14 cellular contexts compared by ENCODE assay signal in genomic region chr13:40492511-40492910, GRCh38.
DNase-seq lines count a peak whose midpoint lies in the region; ATAC-seq and TF ChIP-seq lines count a peak whose summit lies in the region.
"Had no signal": no experiment of that assay in that cellular context is flagged by ENCODE, and none has a peak within 500 bp of the region (broad histone marks: within the 10 kb centered on the region; RNA-seq: fewer than 3 reads in every experiment).

No MANE protein-coding gene starts in this region.

- WGBS in sigmoid colon, 2 donors: 78 to 90% methylated on average over 9 of the region's 9 CpGs

- H3K27ac Mint-ChIP-seq in activated CD8-positive, alpha-beta memory T cell treated with anti-CD3 and anti-CD28 coated beads, Interleukin-2, amount 10 ng/mL, durations not matched to agents 7 days and 5 days: no peak overlapping the region
- H3K27ac Mint-ChIP-seq in T-helper 17 cell: peak overlapping the region; percentile 29

- H3K4me3 ChIP-seq in sigmoid colon: no peak overlapping the region

- no peaks in the 10 kb centered on the region for H3K27me3 ChIP-seq in sigmoid colon

- ATAC-seq in activated CD8-positive, alpha-beta memory T cell treated with anti-CD3 and anti-CD28 coated beads, Interleukin-2, amount 10 ng/mL, durations not matched to agents 7 days and 5 days: no peak
- no peak for ATAC-seq in T-helper 17 cell
- peak; percentile 98 for ATAC-seq in left ventricle myocardium superior

- no peak overlapping the region for H3K27ac ChIP-seq in sigmoid colon
- H3K27ac ChIP-seq: 22Rv1 had no signal

- TF ChIP-seq POLR2A in sigmoid colon (IDR thresholded peaks at IDR 0.05): no peak

- H3K9me3 ChIP-seq in T-helper 17 cell (ENCODE audit: control insufficient read depth, low read length, poor library complexity, severe bottlenecking) (no peaks in the 10 kb centered on the region), sigmoid colon (no peaks in the 10 kb centered on the region)
- H3K9me3 ChIP-seq: BE2C had no signal

- H3K9me3 Mint-ChIP-seq in activated CD8-positive, alpha-beta memory T cell treated with anti-CD3 and anti-CD28 coated beads, Interleukin-2, amount 10 ng/mL, durations not matched to agents 7 days and 5 days (ENCODE audit: low read depth): no peaks in the 10 kb centered on the region

- peak; percentile 58 for DNase-seq in activated CD8-positive, alpha-beta memory T cell treated with anti-CD3 and anti-CD28 coated beads for 24 hours
- no peak for DNase-seq in activated CD8-positive, alpha-beta memory T cell treated with anti-CD3 and anti-CD28 coated beads, Interleukin-2, amount 10 ng/mL, durations not matched to agents 7 days and 5 days
- no peak for DNase-seq in T-helper 17 cell
- DNase-seq in left ventricle myocardium superior: peak; percentile 84
- peak; percentile 39 for DNase-seq in sigmoid colon
- DNase-seq in NCI-H510A (lab: John Stamatoyannopoulos, UW): no peak
- DNase-seq in NCI-H2227 (lab: John Stamatoyannopoulos, UW; ENCODE audit: unreplicated experiment): no peak
- DNase-seq in stimulated activated CD4-positive, alpha-beta T cell treated with anti-CD3 and anti-CD28 coated beads, Interleukin-4, amount 100 ng/mL, for 4 hours: no peak
- DNase-seq: BE2C, COR-L47, GF-D8, NCI-H187, NCI-H69 had no signal

- no peaks in the 10 kb centered on the region for H3K27me3 Mint-ChIP-seq in activated CD8-positive, alpha-beta memory T cell treated with anti-CD3 and anti-CD28 coated beads, Interleukin-2, amount 10 ng/mL, durations not matched to agents 7 days and 5 days
- no peaks in the 10 kb centered on the region for H3K27me3 Mint-ChIP-seq in T-helper 17 cell

- peaks cover 1% of the 10 kb centered on the region for H3K36me3 Mint-ChIP-seq in activated CD8-positive, alpha-beta memory T cell treated with anti-CD3 and anti-CD28 coated beads, Interleukin-2, amount 10 ng/mL, durations not matched to agents 7 days and 5 days
- H3K36me3 Mint-ChIP-seq in T-helper 17 cell (ENCODE audit: low read depth): no peaks in the 10 kb centered on the region

- no peaks in the 10 kb centered on the region for H3K36me3 ChIP-seq in sigmoid colon
- H3K36me3 ChIP-seq: BE2C had no signal

- intact Hi-C loops in left ventricle myocardium superior (cut with micrococcal nuclease): no loop called here
- intact Hi-C loops in sigmoid colon (cut with DNase I): no loop called here

- no peak for TF ChIP-seq CTCF in sigmoid colon (IDR thresholded peaks at IDR 0.05)

- CTCF ChIA-PET in activated CD8-positive, alpha-beta memory T cell treated with anti-CD3 and anti-CD28 coated beads, Interleukin-2, amount 10 ng/mL, durations not matched to agents 7 days and 5 days (lab: Charles Lee): interaction anchor here (1.7 kb wide), 1 partner anchor 8 kb away, joined by 4 read pairs; no protein-coding TSS in a partner anchor

- peaks cover 0 to 13% (median 10%) of the 10 kb centered on the region in 4 donors for H3K4me1 ChIP-seq in sigmoid colon
- H3K4me1 ChIP-seq: BE2C had no signal

- no peak for TF ChIP-seq EP300 in sigmoid colon (IDR thresholded peaks at IDR 0.05)

- H3K4me1 Mint-ChIP-seq in activated CD8-positive, alpha-beta memory T cell treated with anti-CD3 and anti-CD28 coated beads, Interleukin-2, amount 10 ng/mL, durations not matched to agents 7 days and 5 days: peaks cover 45% of the 10 kb centered on the region
- H3K4me1 Mint-ChIP-seq in T-helper 17 cell: peaks cover 52% of the 10 kb centered on the region

- H3K4me3 Mint-ChIP-seq in activated CD8-positive, alpha-beta memory T cell treated with anti-CD3 and anti-CD28 coated beads, Interleukin-2, amount 10 ng/mL, durations not matched to agents 7 days and 5 days: no peak overlapping the region
- H3K4me3 Mint-ChIP-seq in T-helper 17 cell: no peak overlapping the region

Comparison
In these comparisons a context has a peak if more than half of its experiments do, and no peak if none do; other contexts are left out.
1. DNase-seq: peak in activated CD8-positive, alpha-beta memory T cell treated with anti-CD3 and anti-CD28 coated beads for 24 hours (single experiment), left ventricle myocardium superior (single experiment) and sigmoid colon (single experiment); none in activated CD8-positive, alpha-beta memory T cell treated with anti-CD3 and anti-CD28 coated beads, Interleukin-2, amount 10 ng/mL, durations not matched to agents 7 days and 5 days (single experiment), T-helper 17 cell (0 of 3), NCI-H510A (single experiment), NCI-H2227 (single experiment) and stimulated activated CD4-positive, alpha-beta T cell treated with anti-CD3 and anti-CD28 coated beads, Interleukin-4, amount 100 ng/mL, for 4 hours (0 of 2).